In the genomic region with DNA sequence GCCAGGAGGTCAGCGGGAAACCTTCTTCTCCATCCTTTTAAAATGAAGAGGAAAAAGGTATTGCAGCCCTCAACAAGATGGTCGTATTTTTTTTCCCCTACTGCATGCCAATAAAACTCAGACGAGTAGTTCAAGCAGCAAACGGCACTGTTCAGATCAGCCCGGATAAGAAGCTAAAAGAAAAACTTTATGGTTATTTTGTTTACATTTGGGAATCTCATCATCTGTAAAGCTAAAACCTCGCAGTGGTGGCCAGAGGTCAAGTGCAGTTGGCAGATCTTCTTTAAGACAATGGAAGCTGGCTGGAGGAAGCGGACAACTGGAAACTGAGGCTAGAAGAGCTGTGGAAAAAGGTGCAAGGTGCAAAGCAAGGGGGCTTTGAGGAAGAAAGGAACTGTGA, we compare ENCODE assay signal across 34 cellular contexts. TPM values are rescaled to one million over a fixed set of nuclear protein-coding genes. Genes with fewer than 3 reads are reported as not detected.
"Had no signal": no experiment of that assay in that cellular context is flagged by ENCODE, and none has a peak within 500 bp of the region (broad histone marks: within the 10 kb centered on the region; RNA-seq: fewer than 3 reads in every experiment).

No MANE protein-coding gene starts in this region.

- H3K9me3 ChIP-seq: adrenal gland, body of pancreas, colonic mucosa, heart left ventricle, psoas muscle, right atrium auricular region, uterus had no signal

- H3K4me3 ChIP-seq: adrenal gland, body of pancreas, colonic mucosa, dorsolateral prefrontal cortex, heart left ventricle, psoas muscle, right atrium auricular region, smooth muscle cell, uterus had no signal

- H3K27ac ChIP-seq: adrenal gland, body of pancreas, colonic mucosa, dorsolateral prefrontal cortex, heart left ventricle, psoas muscle, uterus had no signal

- H3K27ac Mint-ChIP-seq: activated naive CD8-positive, alpha-beta T cell treated with anti-CD3 and anti-CD28 coated beads for 36 hours; stimulated activated memory B cell treated with anti-CD40 and anti-IgM and Interleukin-4, amounts not matched to agents 10 μg/mL and 1 μg/mL and 100 μg/mL, for 72 hours; T-helper 2 cell treated with Interferon-gamma antibody and Interleukin-4, amounts not matched to agents 5 μg/mL and 100 μg/mL, for 36 hours; type B pancreatic cell had no signal

- H3K36me3 ChIP-seq: uterus had no signal

- H3K4me3 Mint-ChIP-seq: activated naive CD8-positive, alpha-beta T cell treated with anti-CD3 and anti-CD28 coated beads for 36 hours; naive thymus-derived CD8-positive, alpha-beta T cell; stimulated activated memory B cell treated with anti-CD40 and anti-IgM and Interleukin-4, amounts not matched to agents 10 μg/mL and 1 μg/mL and 100 μg/mL, for 72 hours; stimulated activated naive CD8-positive, alpha-beta T cell treated with anti-CD3 and anti-CD28 coated beads, Interleukin-15, amount 100 ng/mL, for 72 hours; T-helper 2 cell treated with Interferon-gamma antibody and Interleukin-4, amounts not matched to agents 5 μg/mL and 100 μg/mL, for 36 hours; type B pancreatic cell had no signal

- DNase-seq: activated CD4-positive, alpha-beta T cell treated with anti-CD3 and anti-CD28 coated beads for 48 hours; activated CD4-positive, alpha-beta T cell treated with anti-CD3 and anti-CD28 coated beads, Interleukin-2, amount 50 U/mL, for 48 hours; activated CD8-positive, alpha-beta memory T cell treated with anti-CD3 and anti-CD28 coated beads for 24 hours; activated effector memory CD4-positive, alpha-beta T cell treated with Interleukin-2 at 50 U/mL for 16 hours; activated naive CD4-positive, alpha-beta T cell treated with Interleukin-2 at 50 U/mL for 16 hours; activated naive CD8-positive, alpha-beta T cell treated with anti-CD3 and anti-CD28 coated beads for 36 hours; adrenal gland; aorta; body of pancreas; cerebellar nuclear complex; colonic mucosa; dorsolateral prefrontal cortex; effector memory CD4-positive, alpha-beta T cell; erythroblast; foreskin fibroblast; heart left ventricle; islet precursor cell; left cardiac atrium; midbrain; naive thymus-derived CD8-positive, alpha-beta T cell; psoas muscle; stimulated activated CD4-positive, alpha-beta T cell treated with anti-CD3 and anti-CD28 coated beads, Interleukin-1b, Interleukin-23, amount 100 ng/mL, for 48 hours; stimulated activated CD4-positive, alpha-beta T cell treated with anti-CD3 and anti-CD28 coated beads, Interleukin-4, amount 100 ng/mL, for 4 hours; stimulated activated CD8-positive, alpha-beta memory T cell treated with anti-CD3 and anti-CD28 coated beads, Interleukin-4, amount 100 ng/mL, for 48 hours; stimulated activated naive CD8-positive, alpha-beta T cell treated with anti-CD3 and anti-CD28 coated beads, Interleukin-15, amount 100 ng/mL, for 72 hours; substantia nigra; T-helper 1 cell; uterus had no signal

- H3K27me3 ChIP-seq: adrenal gland, body of pancreas, colonic mucosa, dorsolateral prefrontal cortex, heart left ventricle, right atrium auricular region, uterus had no signal

- H3K4me2 ChIP-seq: smooth muscle cell had no signal

- H3K9me3 Mint-ChIP-seq: activated naive CD8-positive, alpha-beta T cell treated with anti-CD3 and anti-CD28 coated beads for 36 hours; naive thymus-derived CD8-positive, alpha-beta T cell; stimulated activated memory B cell treated with anti-CD40 and anti-IgM and Interleukin-4, amounts not matched to agents 10 μg/mL and 1 μg/mL and 100 μg/mL, for 72 hours; stimulated activated naive CD8-positive, alpha-beta T cell treated with anti-CD3 and anti-CD28 coated beads, Interleukin-15, amount 100 ng/mL, for 72 hours; T-helper 2 cell treated with Interferon-gamma antibody and Interleukin-4, amounts not matched to agents 5 μg/mL and 100 μg/mL, for 36 hours; type B pancreatic cell had no signal

- H3K27me3 Mint-ChIP-seq: activated naive CD8-positive, alpha-beta T cell treated with anti-CD3 and anti-CD28 coated beads for 36 hours; naive thymus-derived CD8-positive, alpha-beta T cell; stimulated activated memory B cell treated with anti-CD40 and anti-IgM and Interleukin-4, amounts not matched to agents 10 μg/mL and 1 μg/mL and 100 μg/mL, for 72 hours; stimulated activated naive CD8-positive, alpha-beta T cell treated with anti-CD3 and anti-CD28 coated beads, Interleukin-15, amount 100 ng/mL, for 72 hours; type B pancreatic cell had no signal

- H3K4me1 ChIP-seq: adrenal gland, body of pancreas, colonic mucosa, psoas muscle, right atrium auricular region, uterus had no signal

- H3K4me1 Mint-ChIP-seq: stimulated activated memory B cell treated with anti-CD40 and anti-IgM and Interleukin-4, amounts not matched to agents 10 μg/mL and 1 μg/mL and 100 μg/mL, for 72 hours had no signal

- ATAC-seq: activated CD4-positive, CD25-positive, alpha-beta regulatory T cell treated with anti-CD3 and anti-CD28 coated beads, Interleukin-2, amount 50 U/mL, for 24 hours; body of pancreas; heart left ventricle; naive thymus-derived CD8-positive, alpha-beta T cell; psoas muscle; stimulated activated memory B cell treated with anti-CD40 and anti-IgM and Interleukin-4, amounts not matched to agents 10 μg/mL and 1 μg/mL and 100 μg/mL, for 72 hours; stimulated activated naive CD8-positive, alpha-beta T cell treated with anti-CD3 and anti-CD28 coated beads, Interleukin-15, amount 100 ng/mL, for 72 hours had no signal

RNA-seq across cellular contexts. Expression of a gene that starts 31.0 kb away (rescaled TPM):
- total RNA-seq: body of pancreas, psoas muscle had no signal
- polyA plus RNA-seq: psoas muscle had no signal
